22 cellular contexts compared by ENCODE assay signal in genomic region chr22:39476664-39477063, GRCh38. TPM values are rescaled to one million over a fixed set of nuclear protein-coding genes. Genes with fewer than 3 reads are reported as not detected.
"Had no signal": no experiment of that assay in that cellular context is flagged by ENCODE, and none has a peak within 500 bp of the region (broad histone marks: within the 10 kb centered on the region; RNA-seq: fewer than 3 reads in every experiment).

No MANE protein-coding gene starts in this region.

- H3K4me1 ChIP-seq: sigmoid colon had no signal

- H3K9me3 Mint-ChIP-seq: naive B cell, nephron had no signal

- H3K27ac ChIP-seq: cardiac muscle cell, left lung, neutrophil, right atrium auricular region, sigmoid colon, suprapubic skin, tibial artery had no signal

- H3K27me3 Mint-ChIP-seq: naive B cell had no signal

- DNase-seq: cortex of kidney; effector memory CD4-positive, alpha-beta T cell; islet precursor cell; left lung; mesenchymal stem cell; naive B cell; sigmoid colon; small intestine; stimulated activated CD4-positive, alpha-beta T cell treated with anti-CD3 and anti-CD28 coated beads, Interleukin-12 subunit alpha, Interleukin-12 subunit beta, amount 100 ng/mL, for 4 hours; stimulated activated naive CD4-positive, alpha-beta T cell; tibial artery had no signal

- H3K4me3 Mint-ChIP-seq: naive B cell had no signal

- H3K9me3 ChIP-seq: heart right ventricle, left lung, neutrophil, right atrium auricular region, sigmoid colon, suprapubic skin, tibial artery had no signal

- H3K36me3 ChIP-seq: cardiac muscle cell, left lung, neutrophil, right atrium auricular region, sigmoid colon, suprapubic skin, tibial artery had no signal

- H3K27me3 ChIP-seq: cardiac muscle cell, heart right ventricle, left lung, neutrophil, right atrium auricular region, sigmoid colon, suprapubic skin had no signal

- H3K36me3 Mint-ChIP-seq: naive B cell had no signal

- H3K4me3 ChIP-seq: cardiac muscle cell, heart right ventricle, left lung, lung, right atrium auricular region, sigmoid colon, suprapubic skin, tibial artery had no signal

- FAIRE-seq: endometrium, frontal cortex, small intestine had no signal

RNA-seq across cellular contexts. Expression of gene MGAT3, which starts 19.9 kb away (rescaled TPM):
- total RNA-seq: fibroblast of lung, osteoblast had no signal
